ENCODE assay signal across 22 cellular contexts in the genomic region with DNA sequence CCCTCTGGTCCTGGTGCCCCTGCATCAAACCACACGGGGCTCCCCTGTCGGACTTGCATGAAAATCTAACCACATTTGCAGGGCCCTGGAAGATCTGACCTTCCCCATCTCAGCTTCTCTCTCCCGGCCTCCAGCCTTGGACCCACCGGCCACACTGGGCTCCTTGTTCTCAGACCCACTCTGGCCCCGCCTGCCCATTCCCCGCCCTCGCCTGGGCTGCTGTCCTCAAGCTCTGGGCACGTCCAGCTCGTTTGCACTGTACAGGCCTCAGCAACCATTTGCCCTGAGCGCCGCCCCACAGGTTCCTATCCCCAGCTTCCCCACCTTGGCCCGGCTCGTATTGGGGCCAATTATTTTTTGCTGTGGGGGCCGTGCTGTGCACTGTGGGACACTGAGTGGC. TPM values are rescaled to one million over a fixed set of nuclear protein-coding genes. Genes with fewer than 3 reads are reported as not detected.
DNase-seq lines count a peak whose midpoint lies in the region; ATAC-seq and TF ChIP-seq lines count a peak whose summit lies in the region.
"Had no signal": no experiment of that assay in that cellular context is flagged by ENCODE, and none has a peak within 500 bp of the region (broad histone marks: within the 10 kb centered on the region; RNA-seq: fewer than 3 reads in every experiment).

No MANE protein-coding gene starts in this region.

- peak overlapping the region; percentile 36 for H3K27ac Mint-ChIP-seq in activated CD4-positive, alpha-beta T cell treated with anti-CD3 and anti-CD28 coated beads, Interleukin-2, amount 10 ng/mL, durations not matched to agents 7 days and 5 days
- no peak overlapping the region for H3K27ac Mint-ChIP-seq in mesothelial cell of epicardium
- no peak overlapping the region for H3K27ac Mint-ChIP-seq in activated CD4-positive, alpha-beta memory T cell treated with anti-CD3 and anti-CD28 coated beads, Interleukin-2, amount 10 ng/mL, durations not matched to agents 7 days and 5 days
- H3K27ac Mint-ChIP-seq: activated naive CD8-positive, alpha-beta T cell treated with anti-CD3 and anti-CD28 coated beads, Interleukin-2, amount 10 ng/mL, durations not matched to agents 7 days and 5 days had no signal

- CTCF ChIA-PET in activated CD4-positive, alpha-beta T cell treated with anti-CD3 and anti-CD28 coated beads, Interleukin-2, amount 10 ng/mL, durations not matched to agents 7 days and 5 days (lab: Charles Lee): interaction anchor here (0.7 to 2.5 kb wide), 2 partner anchors 39 to 485 kb away, joined by 3 to 7 read pairs; no protein-coding TSS in a partner anchor
- CTCF ChIA-PET in activated CD4-positive, alpha-beta memory T cell treated with anti-CD3 and anti-CD28 coated beads, Interleukin-2, amount 10 ng/mL, durations not matched to agents 7 days and 5 days (lab: Charles Lee): no interaction called here

- H3K36me3 Mint-ChIP-seq in activated CD4-positive, alpha-beta T cell treated with anti-CD3 and anti-CD28 coated beads, Interleukin-2, amount 10 ng/mL, durations not matched to agents 7 days and 5 days (ENCODE audit: low read depth): peaks cover 19% of the 10 kb centered on the region
- H3K36me3 Mint-ChIP-seq in mesothelial cell of epicardium: peaks cover 8% of the 10 kb centered on the region
- peaks cover 43% of the 10 kb centered on the region for H3K36me3 Mint-ChIP-seq in activated CD4-positive, alpha-beta memory T cell treated with anti-CD3 and anti-CD28 coated beads, Interleukin-2, amount 10 ng/mL, durations not matched to agents 7 days and 5 days (ENCODE audit: low read depth)

- H3K27me3 Mint-ChIP-seq in activated CD4-positive, alpha-beta T cell treated with anti-CD3 and anti-CD28 coated beads, Interleukin-2, amount 10 ng/mL, durations not matched to agents 7 days and 5 days: no peaks in the 10 kb centered on the region
- H3K27me3 Mint-ChIP-seq in mesothelial cell of epicardium (ENCODE audit: low read depth): no peaks in the 10 kb centered on the region
- H3K27me3 Mint-ChIP-seq in activated CD4-positive, alpha-beta memory T cell treated with anti-CD3 and anti-CD28 coated beads, Interleukin-2, amount 10 ng/mL, durations not matched to agents 7 days and 5 days: no peaks in the 10 kb centered on the region
- H3K27me3 Mint-ChIP-seq: activated naive CD8-positive, alpha-beta T cell treated with anti-CD3 and anti-CD28 coated beads, Interleukin-2, amount 10 ng/mL, durations not matched to agents 7 days and 5 days had no signal

- H3K4me3 Mint-ChIP-seq in activated CD4-positive, alpha-beta T cell treated with anti-CD3 and anti-CD28 coated beads, Interleukin-2, amount 10 ng/mL, durations not matched to agents 7 days and 5 days: no peak overlapping the region
- no peak overlapping the region for H3K4me3 Mint-ChIP-seq in mesothelial cell of epicardium
- H3K4me3 Mint-ChIP-seq in activated CD4-positive, alpha-beta memory T cell treated with anti-CD3 and anti-CD28 coated beads, Interleukin-2, amount 10 ng/mL, durations not matched to agents 7 days and 5 days: no peak overlapping the region
- H3K4me3 Mint-ChIP-seq: activated naive CD8-positive, alpha-beta T cell treated with anti-CD3 and anti-CD28 coated beads, Interleukin-2, amount 10 ng/mL, durations not matched to agents 7 days and 5 days had no signal

- no peaks in the 10 kb centered on the region for H3K9me3 Mint-ChIP-seq in activated CD4-positive, alpha-beta T cell treated with anti-CD3 and anti-CD28 coated beads, Interleukin-2, amount 10 ng/mL, durations not matched to agents 7 days and 5 days
- no peaks in the 10 kb centered on the region for H3K9me3 Mint-ChIP-seq in mesothelial cell of epicardium
- H3K9me3 Mint-ChIP-seq in activated CD4-positive, alpha-beta memory T cell treated with anti-CD3 and anti-CD28 coated beads, Interleukin-2, amount 10 ng/mL, durations not matched to agents 7 days and 5 days: no peaks in the 10 kb centered on the region
- H3K9me3 Mint-ChIP-seq: activated naive CD8-positive, alpha-beta T cell treated with anti-CD3 and anti-CD28 coated beads, Interleukin-2, amount 10 ng/mL, durations not matched to agents 7 days and 5 days had no signal

- intact Hi-C loops in posterior cingulate gyrus (cut with DNase I): no loop called here

- TF ChIP-seq CTCF in mesothelial cell of epicardium (IDR thresholded peaks at IDR 0.05; ENCODE audit: unreplicated experiment): no peak

- peaks cover 43% of the 10 kb centered on the region for H3K4me1 Mint-ChIP-seq in activated CD4-positive, alpha-beta T cell treated with anti-CD3 and anti-CD28 coated beads, Interleukin-2, amount 10 ng/mL, durations not matched to agents 7 days and 5 days
- peaks cover 11% of the 10 kb centered on the region for H3K4me1 Mint-ChIP-seq in mesothelial cell of epicardium
- H3K4me1 Mint-ChIP-seq in activated CD4-positive, alpha-beta memory T cell treated with anti-CD3 and anti-CD28 coated beads, Interleukin-2, amount 10 ng/mL, durations not matched to agents 7 days and 5 days: peaks cover 44% of the 10 kb centered on the region

- POLR2A ChIA-PET in activated CD4-positive, alpha-beta T cell treated with anti-CD3 and anti-CD28 coated beads, Interleukin-2, amount 10 ng/mL, durations not matched to agents 7 days and 5 days (lab: Charles Lee): interaction anchor here (0.6 kb wide), 1 partner anchor 39 kb away, joined by 9 read pairs; no protein-coding TSS in a partner anchor
- POLR2A ChIA-PET in activated CD4-positive, alpha-beta memory T cell treated with anti-CD3 and anti-CD28 coated beads, Interleukin-2, amount 10 ng/mL, durations not matched to agents 7 days and 5 days (lab: Charles Lee): interaction anchor here (2.0 kb wide), 1 partner anchor 10 kb away, joined by 9 read pairs; the partner anchor contains the start of genes HAUS8 and MYO9B

- no peak for DNase-seq in activated CD4-positive, alpha-beta T cell treated with anti-CD3 and anti-CD28 coated beads, Interleukin-2, amount 10 ng/mL, durations not matched to agents 7 days and 5 days
- no peak for DNase-seq in activated CD4-positive, alpha-beta T cell treated with anti-CD3 and anti-CD28 coated beads, Interleukin-2, amount 50 U/mL, for 1 hour
- DNase-seq in hippocampal formation (lab: John Stamatoyannopoulos, UW): peak; percentile 75 to 82
- peak; percentile 72 to 98 (median 88) for DNase-seq in posterior cingulate gyrus
- no peak for DNase-seq in mesothelial cell of epicardium (ENCODE audit: low spot score in 2 of 2, unreplicated experiment in 2 of 2)
- no peak for DNase-seq in activated CD4-positive, alpha-beta memory T cell treated with anti-CD3 and anti-CD28 coated beads, Interleukin-2, amount 10 ng/mL, durations not matched to agents 7 days and 5 days
- no peak for DNase-seq in activated effector memory CD4-positive, alpha-beta T cell treated with Interleukin-2 at 50 U/mL for 16 hours
- DNase-seq: activated naive CD8-positive, alpha-beta T cell treated with anti-CD3 and anti-CD28 coated beads, Interleukin-2, amount 10 ng/mL, durations not matched to agents 7 days and 5 days; AML-193; COR-L47; DND-41; foreskin keratinocyte; mucosa of descending colon; NCI-H1694 treated with DMSO at 0.1 percent for 48 hours; NCI-H2227 treated with DMSO at 0.1 percent for 48 hours; NCI-H774; OCI-M1; Right ventricle myocardium superior; stimulated activated CD4-positive, alpha-beta T cell treated with anti-CD3 and anti-CD28 coated beads, Interleukin-15, amount 100 ng/mL, for 24 hours; thyroid gland had no signal

- ATAC-seq in GM18868 (IDR thresholded peaks at IDR 0.05; ENCODE audit: unreplicated experiment): no peak
- ATAC-seq: foreskin keratinocyte, K562, mucosa of descending colon had no signal

RNA-seq across cellular contexts. Expression of gene MYO9B, which starts 10.6 kb away (rescaled TPM):
- total RNA-seq in activated CD4-positive, alpha-beta T cell treated with anti-CD3 and anti-CD28 coated beads, Interleukin-2, amount 10 ng/mL, durations not matched to agents 7 days and 5 days: 100 to 1,000 TPM; 217 to 218 TPM
- total RNA-seq in mesothelial cell of epicardium: 86.0 to 90.8 TPM (median 87.7 TPM) in 3 replicates
- total RNA-seq in activated CD4-positive, alpha-beta memory T cell treated with anti-CD3 and anti-CD28 coated beads, Interleukin-2, amount 10 ng/mL, durations not matched to agents 7 days and 5 days: 100 to 1,000 TPM; 190 to 203 TPM

RNA-seq across cellular contexts. Expression of gene HAUS8, which starts 10.9 kb away (rescaled TPM):
- total RNA-seq in activated CD4-positive, alpha-beta T cell treated with anti-CD3 and anti-CD28 coated beads, Interleukin-2, amount 10 ng/mL, durations not matched to agents 7 days and 5 days: 10 to 100 TPM; 46.3 to 47.4 TPM
- total RNA-seq in mesothelial cell of epicardium: 11.9 to 14.7 TPM (median 13.3 TPM) in 3 replicates
- 10 to 100 TPM; 37.0 to 40.6 TPM for total RNA-seq in activated CD4-positive, alpha-beta memory T cell treated with anti-CD3 and anti-CD28 coated beads, Interleukin-2, amount 10 ng/mL, durations not matched to agents 7 days and 5 days

RNA-seq across cellular contexts. Expression of gene CPAMD8, which starts 59.5 kb away (rescaled TPM):
- under 1 TPM; 0.22 to 0.60 TPM for total RNA-seq in activated CD4-positive, alpha-beta T cell treated with anti-CD3 and anti-CD28 coated beads, Interleukin-2, amount 10 ng/mL, durations not matched to agents 7 days and 5 days
- total RNA-seq in mesothelial cell of epicardium: 38.8 to 43.0 TPM (median 40.9 TPM) in 3 replicates
- 1 to 10 TPM; 1.2 to 1.4 TPM for total RNA-seq in activated CD4-positive, alpha-beta memory T cell treated with anti-CD3 and anti-CD28 coated beads, Interleukin-2, amount 10 ng/mL, durations not matched to agents 7 days and 5 days

Comparison
In these comparisons a context has a peak if more than half of its experiments do, and no peak if none do; other contexts are left out.
1. DNase-seq: peak in hippocampal formation (2 of 2) and posterior cingulate gyrus (10 of 10); none in activated CD4-positive, alpha-beta T cell treated with anti-CD3 and anti-CD28 coated beads, Interleukin-2, amount 10 ng/mL, durations not matched to agents 7 days and 5 days (single experiment), activated CD4-positive, alpha-beta T cell treated with anti-CD3 and anti-CD28 coated beads, Interleukin-2, amount 50 U/mL, for 1 hour (single experiment), mesothelial cell of epicardium (0 of 2), activated CD4-positive, alpha-beta memory T cell treated with anti-CD3 and anti-CD28 coated beads, Interleukin-2, amount 10 ng/mL, durations not matched to agents 7 days and 5 days (single experiment) and activated effector memory CD4-positive, alpha-beta T cell treated with Interleukin-2 at 50 U/mL for 16 hours (single experiment).
2. RNA of gene CPAMD8, which starts 59.5 kb away (total RNA-seq): 38.8 to 43.0 TPM in mesothelial cell of epicardium; 1.2 to 1.4 TPM in activated CD4-positive, alpha-beta memory T cell treated with anti-CD3 and anti-CD28 coated beads, Interleukin-2, amount 10 ng/mL, durations not matched to agents 7 days and 5 days and 0.22 to 0.60 TPM in activated CD4-positive, alpha-beta T cell treated with anti-CD3 and anti-CD28 coated beads, Interleukin-2, amount 10 ng/mL, durations not matched to agents 7 days and 5 days; every median in the first group is over 10 times any median in the second.